Comparison of ENCODE assay signal across 4 cellular contexts in the genomic region with DNA sequence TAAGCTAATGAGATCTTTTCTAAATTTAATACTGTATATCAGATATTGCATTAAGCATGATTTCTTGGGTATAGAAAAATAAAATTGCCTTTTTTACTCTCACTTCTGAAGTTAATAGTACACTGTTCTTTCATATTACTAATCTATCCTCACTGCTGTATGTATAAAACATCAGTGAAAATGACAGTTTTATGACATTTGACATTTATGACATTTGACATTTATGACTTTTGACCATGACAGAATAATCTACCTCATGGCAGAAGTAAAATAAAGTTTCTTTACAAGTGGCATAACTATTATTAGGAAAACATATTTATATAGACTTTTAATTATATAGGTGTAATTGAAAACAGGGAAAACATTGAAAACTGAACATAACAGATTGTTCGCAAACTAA. TPM values are rescaled to one million over a fixed set of nuclear protein-coding genes. Genes with fewer than 3 reads are reported as not detected.
"Had no signal": no experiment of that assay in that cellular context is flagged by ENCODE, and none has a peak within 500 bp of the region (broad histone marks: within the 10 kb centered on the region; RNA-seq: fewer than 3 reads in every experiment).

No MANE protein-coding gene starts in this region.

- H3K4me3 ChIP-seq: GM12878 had no signal

- DNase-seq: GDM1, GF-D8 had no signal

RNA-seq across cellular contexts. Expression of a gene that starts 13.3 kb away (rescaled TPM):
- total RNA-seq: G401, GM12878 had no signal
- polyA plus RNA-seq: GM12878 had no signal
